8 cellular contexts compared by ENCODE assay signal in the genomic region with DNA sequence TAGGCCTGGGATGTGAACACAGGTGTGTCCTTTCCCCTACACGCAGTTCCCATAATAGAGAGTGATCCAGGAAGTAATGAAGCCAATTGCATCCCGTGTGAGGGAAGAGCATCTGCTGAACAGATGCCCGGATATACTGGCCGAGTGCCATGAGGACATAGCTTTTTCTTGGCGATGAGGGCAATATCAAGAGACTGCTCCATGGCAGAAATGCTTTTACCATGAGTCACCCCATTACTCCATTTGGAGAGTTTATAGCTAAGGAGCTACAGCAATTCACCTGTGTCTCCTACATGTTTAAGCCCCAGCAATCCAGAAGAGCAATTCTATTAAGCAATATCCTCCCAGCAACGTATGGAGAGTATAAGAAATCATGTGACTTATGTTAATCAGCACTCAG.
DNase-seq lines count a peak whose midpoint lies in the region; ATAC-seq lines count a peak whose summit lies in the region.

No MANE protein-coding gene starts in this region.

- no peak overlapping the region for H3K4me3 ChIP-seq in H7 (ENCODE audit: insufficient read depth, low read depth, low read length)

- ATAC-seq in GM18873 (IDR thresholded peaks at IDR 0.05; ENCODE audit: low FRiP score, unreplicated experiment) (no peak), HG03095 (IDR thresholded peaks at IDR 0.05; ENCODE audit: unreplicated experiment) (no peak)

- H3K27me3 ChIP-seq in H7 (ENCODE audit: control insufficient read depth, insufficient read depth, low read length) = no peaks in the 10 kb centered on the region

- peak; percentile 90 for DNase-seq in GM04504 (ENCODE audit: low read depth)
- peak; percentile 11 for DNase-seq in NCI-H510A (lab: John Stamatoyannopoulos, UW)
- DNase-seq in dedifferentiated amniotic fluid mesenchymal stem cell (ENCODE audit: extremely low spot score) = peak; percentile 76
- peak; percentile 98 for DNase-seq in renal cortical epithelial cell (ENCODE audit: low read depth)
- DNase-seq in activated CD4-positive, alpha-beta T cell treated with anti-CD3 and anti-CD28 coated beads, Interleukin-2, amount 50 U/mL, for 1 hour = no peak
- no peak for DNase-seq in H7

- no peaks in the 10 kb centered on the region for H3K36me3 ChIP-seq in H7 (replicated peaks; ENCODE audit: control insufficient read depth, insufficient read depth, low read length)

Comparison
In these comparisons a context has a peak if more than half of its experiments do, and no peak if none do; other contexts are left out.
1. DNase-seq: peak in GM04504 (single experiment), NCI-H510A (single experiment), dedifferentiated amniotic fluid mesenchymal stem cell (single experiment) and renal cortical epithelial cell (single experiment); none in activated CD4-positive, alpha-beta T cell treated with anti-CD3 and anti-CD28 coated beads, Interleukin-2, amount 50 U/mL, for 1 hour (single experiment) and H7 (single experiment).